ENCODE assay signal across 14 cellular contexts in the genomic region with DNA sequence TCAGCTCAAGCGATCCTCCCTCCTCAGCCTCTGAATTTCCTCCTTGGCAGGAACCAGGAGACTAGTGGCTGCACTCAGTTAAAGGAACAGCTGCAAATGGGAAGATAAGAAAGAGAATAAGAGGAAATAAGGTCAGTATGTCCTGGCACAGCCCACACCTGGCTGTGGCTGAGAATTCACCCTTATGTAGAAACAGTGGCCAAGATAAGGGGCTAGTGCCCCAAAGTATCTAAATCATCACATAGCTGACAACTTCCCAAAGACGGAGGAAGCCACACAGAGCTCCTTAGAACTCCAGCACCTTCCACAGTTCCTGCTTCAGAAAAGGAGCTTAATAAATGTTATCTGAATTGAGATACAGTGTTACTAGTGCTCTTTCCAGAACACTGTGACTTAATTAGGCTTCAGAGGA. TPM values are rescaled to one million over a fixed set of nuclear protein-coding genes. Genes with fewer than 3 reads are reported as not detected.
DNase-seq lines count a peak whose midpoint lies in the region; ATAC-seq, FAIRE-seq and TF ChIP-seq lines count a peak whose summit lies in the region.
"Had no signal": no experiment of that assay in that cellular context is flagged by ENCODE, and none has a peak within 500 bp of the region (broad histone marks: within the 10 kb centered on the region; RNA-seq: fewer than 3 reads in every experiment).

No MANE protein-coding gene starts in this region.

- intact Hi-C loops in posterior vena cava (cut with DNase I), result loop anchor here in 1 of 2 donors (10.0 kb wide), 1 partner anchor 148 kb away; no protein-coding TSS in a partner anchor

- H3K4me3 ChIP-seq in SK-N-SH (ENCODE audit: low read depth in 2 of 2, low read length in 1 of 2), result no peak overlapping the region
- H3K4me3 ChIP-seq in duodenal mucosa (ENCODE audit: low read depth in 1 of 2, low read length in 2 of 2), result peak overlapping the region in 1 of 2 donors; percentile 9
- no peak overlapping the region for H3K4me3 ChIP-seq in muscle layer of duodenum (ENCODE audit: low read depth in 1 of 2, low read length in 2 of 2)
- H3K4me3 ChIP-seq in urinary bladder (ENCODE audit: low read depth, low read length), result no peak overlapping the region

- POLR2A ChIA-PET in SK-N-SH (lab: Yijun Ruan, JAX), result no interaction called here

- H3K9me3 ChIP-seq in SK-N-SH, result no peaks in the 10 kb centered on the region
- no peaks in the 10 kb centered on the region for H3K9me3 ChIP-seq in duodenal mucosa (ENCODE audit: control insufficient read depth in 1 of 2, low read length in 2 of 2)
- H3K9me3 ChIP-seq in muscle layer of duodenum (ENCODE audit: control insufficient read depth in 1 of 2, low read length in 2 of 2), result no peaks in the 10 kb centered on the region

- DNase-seq in SK-N-SH (no peak), frontal cortex (ENCODE audit: low spot score in 2 of 2) (no peak), ureter (ENCODE audit: low spot score) (no peak), posterior vena cava (ENCODE audit: low spot score) (no peak)
- DNase-seq: activated T-cell treated with anti-CD3 and anti-CD28 coated beads, Interleukin-2, amount 50 U/mL, for 24 hours; central memory CD4-positive, alpha-beta T cell; NCI-H774; T-helper 9 cell had no signal

- H3K27ac ChIP-seq in SK-N-SH (ENCODE audit: low read depth in 2 of 2, low read length in 1 of 2), result peak overlapping the region; percentile 58 to 71
- H3K27ac ChIP-seq in duodenal mucosa (ENCODE audit: low read depth, low read length), result peak overlapping the region; percentile 5
- H3K27ac ChIP-seq in muscle layer of duodenum (ENCODE audit: low read length), result peak overlapping the region; percentile 88
- peak overlapping the region; percentile 3 for H3K27ac ChIP-seq in urinary bladder (ENCODE audit: low read depth)

- TF ChIP-seq RAD21 in SK-N-SH (IDR thresholded peaks at IDR 0.05; ENCODE audit: low read length), result no peak

- H3K79me2 ChIP-seq in SK-N-SH (ENCODE audit: insufficient read depth), result peaks cover 27% of the 10 kb centered on the region

- FAIRE-seq in frontal cortex (lab: Jason Lieb, UNC), result no peak

- ATAC-seq in SK-N-SH treated with all-trans-retinoic acid at 6 μM for 48 hours, result no peak

- peaks cover 19 to 23% of the 10 kb centered on the region in 2 experiments for H3K4me1 ChIP-seq in SK-N-SH (ENCODE audit: control insufficient read depth in 1 of 2, insufficient read depth in 2 of 2, low read depth in 1 of 2, low read length in 1 of 2)
- H3K4me1 ChIP-seq in duodenal mucosa (ENCODE audit: control insufficient read depth in 1 of 2, insufficient read depth in 2 of 2, low read length in 2 of 2), result peaks cover 27 to 34% of the 10 kb centered on the region in 2 donors
- peaks cover 6 to 14% of the 10 kb centered on the region in 2 donors for H3K4me1 ChIP-seq in muscle layer of duodenum (ENCODE audit: control insufficient read depth in 1 of 2, insufficient read depth in 2 of 2, low read length in 2 of 2)
- H3K4me1 ChIP-seq in urinary bladder (ENCODE audit: insufficient read depth), result no peaks in the 10 kb centered on the region

- H3K4me2 ChIP-seq in SK-N-SH, result peak overlapping the region; percentile 58

- H3K36me3 ChIP-seq in SK-N-SH (replicated peaks in 1 of 2; ENCODE audit: control insufficient read depth in 1 of 2, insufficient read depth in 2 of 2, low read length in 1 of 2) (peaks cover 0 to 8% of the 10 kb centered on the region in 2 experiments), duodenal mucosa (ENCODE audit: control insufficient read depth in 1 of 2, insufficient read depth in 2 of 2, low read length in 2 of 2) (no peaks in the 10 kb centered on the region), muscle layer of duodenum (ENCODE audit: control insufficient read depth in 1 of 2, insufficient read depth in 2 of 2, low read length in 2 of 2) (peaks cover 0 to 19% of the 10 kb centered on the region in 2 donors), urinary bladder (ENCODE audit: insufficient read depth) (no peaks in the 10 kb centered on the region)

- TF ChIP-seq CTCF in SK-N-SH (IDR thresholded peaks at IDR 0.05), result no peak

- WGBS in SK-N-SH (ENCODE audit: low lambda C conversion rate), result 93% methylated on average over 2 of the region's 2 CpGs
- 73% methylated on average over 2 of the region's 2 CpGs for WGBS in urinary bladder

- peaks cover 8% of the 10 kb centered on the region; the same call in 1 of the 2 replicates for H4K20me1 ChIP-seq in SK-N-SH (ENCODE audit: insufficient read depth)

- no peaks in the 10 kb centered on the region for H3K9me2 ChIP-seq in SK-N-SH

- peaks cover 39% of the 10 kb centered on the region for H3F3A ChIP-seq in SK-N-SH (replicated peaks; ENCODE audit: insufficient read depth)

- CTCF ChIA-PET in SK-N-SH (lab: Yijun Ruan, JAX), result no interaction called here

- no peak for TF ChIP-seq EP300 in SK-N-SH (IDR thresholded peaks at IDR 0.05; ENCODE audit: borderline replicate concordance in 1 of 2, low read depth in 1 of 2, low read length in 1 of 2)

- no peaks in the 10 kb centered on the region for H3K27me3 ChIP-seq in SK-N-SH (ENCODE audit: insufficient read depth)
- H3K27me3 ChIP-seq in duodenal mucosa (ENCODE audit: control insufficient read depth in 1 of 2, insufficient read depth in 2 of 2, low read length in 2 of 2), result no peaks in the 10 kb centered on the region
- no peaks in the 10 kb centered on the region for H3K27me3 ChIP-seq in muscle layer of duodenum (ENCODE audit: low read depth, low read length)

- H2AFZ ChIP-seq in SK-N-SH (ENCODE audit: low read depth), result peak overlapping the region; percentile 63

- peak overlapping the region; percentile 19; the same call in 1 of the 2 replicates for H3K9ac ChIP-seq in SK-N-SH
- H3K9ac ChIP-seq in duodenal mucosa (ENCODE audit: low read depth in 1 of 2, low read length in 2 of 2), result peak overlapping the region in 1 of 2 donors; percentile 28

TF ChIP-seq in SK-N-SH, 30 proteins besides CTCF, POLR2A, EP300 and RAD21:
- TF ChIP-seq, protein P1, sequence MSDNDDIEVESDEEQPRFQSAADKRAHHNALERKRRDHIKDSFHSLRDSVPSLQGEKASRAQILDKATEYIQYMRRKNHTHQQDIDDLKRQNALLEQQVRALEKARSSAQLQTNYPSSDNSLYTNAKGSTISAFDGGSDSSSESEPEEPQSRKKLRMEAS (IDR thresholded peaks at IDR 0.05; ENCODE audit: low read depth), result no peak

TF ChIP-seq in SK-N-SH treated with all-trans-retinoic acid at 6 μM for 48 hours, 23 proteins besides CTCF, POLR2A, EP300 and RAD21 (continues in another document):
- TF ChIP-seq ZFP3 (CRISPR knock-in tag; IDR thresholded peaks at IDR 0.05), result no peak
- TF ChIP-seq ZNF70 (CRISPR knock-in tag; IDR thresholded peaks at IDR 0.05), result no peak
- TF ChIP-seq CSDC2 (CRISPR knock-in tag; IDR thresholded peaks at IDR 0.05), result no peak
- no peak for TF ChIP-seq GLIS3 (CRISPR knock-in tag; IDR thresholded peaks at IDR 0.05)
- TF ChIP-seq TCF4 (CRISPR knock-in tag; IDR thresholded peaks at IDR 0.05; ENCODE audit: borderline replicate concordance), result no peak
- TF ChIP-seq ZFP30 (CRISPR knock-in tag; IDR thresholded peaks at IDR 0.05), result no peak
- no peak for TF ChIP-seq ZNF565 (CRISPR knock-in tag; conservative IDR thresholded peaks at IDR 0.05; ENCODE audit: low read depth)
- TF ChIP-seq, protein P2, sequence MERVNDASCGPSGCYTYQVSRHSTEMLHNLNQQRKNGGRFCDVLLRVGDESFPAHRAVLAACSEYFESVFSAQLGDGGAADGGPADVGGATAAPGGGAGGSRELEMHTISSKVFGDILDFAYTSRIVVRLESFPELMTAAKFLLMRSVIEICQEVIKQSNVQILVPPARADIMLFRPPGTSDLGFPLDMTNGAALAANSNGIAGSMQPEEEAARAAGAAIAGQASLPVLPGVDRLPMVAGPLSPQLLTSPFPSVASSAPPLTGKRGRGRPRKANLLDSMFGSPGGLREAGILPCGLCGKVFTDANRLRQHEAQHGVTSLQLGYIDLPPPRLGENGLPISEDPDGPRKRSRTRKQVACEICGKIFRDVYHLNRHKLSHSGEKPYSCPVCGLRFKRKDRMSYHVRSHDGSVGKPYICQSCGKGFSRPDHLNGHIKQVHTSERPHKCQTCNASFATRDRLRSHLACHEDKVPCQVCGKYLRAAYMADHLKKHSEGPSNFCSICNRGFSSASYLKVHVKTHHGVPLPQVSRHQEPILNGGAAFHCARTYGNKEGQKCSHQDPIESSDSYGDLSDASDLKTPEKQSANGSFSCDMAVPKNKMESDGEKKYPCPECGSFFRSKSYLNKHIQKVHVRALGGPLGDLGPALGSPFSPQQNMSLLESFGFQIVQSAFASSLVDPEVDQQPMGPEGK (CRISPR knock-in tag; IDR thresholded peaks at IDR 0.05; ENCODE audit: borderline replicate concordance), result no peak
- TF ChIP-seq RARB (CRISPR knock-in tag; IDR thresholded peaks at IDR 0.05), result no peak
- TF ChIP-seq, protein P3, sequence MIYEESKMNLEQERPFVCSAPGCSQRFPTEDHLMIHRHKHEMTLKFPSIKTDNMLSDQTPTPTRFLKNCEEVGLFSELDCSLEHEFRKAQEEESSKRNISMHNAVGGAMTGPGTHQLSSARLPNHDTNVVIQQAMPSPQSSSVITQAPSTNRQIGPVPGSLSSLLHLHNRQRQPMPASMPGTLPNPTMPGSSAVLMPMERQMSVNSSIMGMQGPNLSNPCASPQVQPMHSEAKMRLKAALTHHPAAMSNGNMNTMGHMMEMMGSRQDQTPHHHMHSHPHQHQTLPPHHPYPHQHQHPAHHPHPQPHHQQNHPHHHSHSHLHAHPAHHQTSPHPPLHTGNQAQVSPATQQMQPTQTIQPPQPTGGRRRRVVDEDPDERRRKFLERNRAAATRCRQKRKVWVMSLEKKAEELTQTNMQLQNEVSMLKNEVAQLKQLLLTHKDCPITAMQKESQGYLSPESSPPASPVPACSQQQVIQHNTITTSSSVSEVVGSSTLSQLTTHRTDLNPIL (CRISPR knock-in tag; IDR thresholded peaks at IDR 0.05; ENCODE audit: low read depth), result no peak
- no peak for TF ChIP-seq TOX (CRISPR knock-in tag; IDR thresholded peaks at IDR 0.05; ENCODE audit: borderline replicate concordance)
- TF ChIP-seq ISL1 (CRISPR knock-in tag; IDR thresholded peaks at IDR 0.05), result no peak
- TF ChIP-seq ZNF8 (CRISPR knock-in tag; IDR thresholded peaks at IDR 0.05), result no peak

RNA-seq across cellular contexts. Expression of a gene that starts 2.3 kb away (rescaled TPM):
- 24.1 and 26.8 TPM in 2 replicates for polyA plus RNA-seq in SK-N-SH (2012; rRNA removed)
- 26.7 and 33.2 TPM in 2 replicates for polyA plus RNA-seq in SK-N-SH (2012; cell fraction: cytosol; rRNA removed)
- 14.1 and 14.5 TPM in 2 replicates for polyA plus RNA-seq in SK-N-SH (2012; cell fraction: nucleus; rRNA removed)
- total RNA-seq in urinary bladder, result 39.5 TPM
- polyA plus RNA-seq in urinary bladder, result 27.3 TPM
- 49.7 TPM for total RNA-seq in frontal cortex
- total RNA-seq in ureter, result 22.8 TPM
- 10 to 100 TPM; 21.9 to 26.8 TPM for total RNA-seq in posterior vena cava

RNA-seq across cellular contexts. Expression of a gene that starts 33.2 kb away (rescaled TPM):
- 0.02 and 0.41 TPM in 2 replicates for polyA plus RNA-seq in SK-N-SH (2012; rRNA removed)
- polyA plus RNA-seq in SK-N-SH (2012; cell fraction: cytosol; rRNA removed), result 0.21 TPM in 1 of 2 replicates, not detected in the other
- 0.06 TPM in 1 of 2 replicates, not detected in the other for polyA plus RNA-seq in SK-N-SH (2012; cell fraction: nucleus; rRNA removed)
- total RNA-seq in urinary bladder, result not detected
- polyA plus RNA-seq in urinary bladder, result not detected
- total RNA-seq in frontal cortex, result 3.3 TPM
- total RNA-seq in ureter, result not detected
- total RNA-seq in posterior vena cava, result not detected
- total RNA-seq: H4, M059J had no signal

Comparison
In these comparisons a context has a peak if more than half of its experiments do, and no peak if none do; other contexts are left out.
1. H3K27ac ChIP-seq: peak in every context shown above with its lines; median percentile 88 in muscle layer of duodenum; 64 in SK-N-SH; 5 in duodenal mucosa; 3 in urinary bladder.